ENCODE assay signal across 6 cellular contexts in genomic region chr2:219254590-219255219, GRCh38. TPM values are rescaled to one million over a fixed set of nuclear protein-coding genes. Genes with fewer than 3 reads are reported as not detected.
DNase-seq lines count a peak whose midpoint lies in the region; ATAC-seq and TF ChIP-seq lines count a peak whose summit lies in the region.

No MANE protein-coding gene starts in this region.

- no peak for TF ChIP-seq CTCF in tibial nerve (IDR thresholded peaks at IDR 0.05)

- H3K4me3 ChIP-seq in iPS DF 6.9 (ENCODE audit: low read length) (peak overlapping the region; percentile 43; the same call in 1 of the 2 replicates), tibial nerve (peak overlapping the region; percentile 49 to 81 (median 68))

- H3K4me1 ChIP-seq in iPS DF 6.9 (ENCODE audit: control insufficient read depth, insufficient read depth, low read length): peaks cover 7% of the 10 kb centered on the region
- H3K4me1 ChIP-seq in tibial nerve: peaks cover 0 to 49% (median 24%) of the 10 kb centered on the region in 4 donors

- H3K36me3 ChIP-seq in iPS DF 6.9 (ENCODE audit: control insufficient read depth, insufficient read depth, low read length) (peaks cover 4% of the 10 kb centered on the region), tibial nerve (peaks cover 0 to 6% (median 0%) of the 10 kb centered on the region in 3 donors)

- H3K27me3 ChIP-seq in iPS DF 6.9 (ENCODE audit: control insufficient read depth, insufficient read depth, low read length): peaks cover 17% of the 10 kb centered on the region
- peaks cover 0 to 43% of the 10 kb centered on the region in 2 donors for H3K27me3 ChIP-seq in tibial nerve

- H3K9me3 ChIP-seq in iPS DF 6.9 (ENCODE audit: control insufficient read depth, insufficient read depth, low read length) (no peaks in the 10 kb centered on the region), tibial nerve (no peaks in the 10 kb centered on the region)

- H3K27ac ChIP-seq in iPS DF 6.9 (ENCODE audit: low read length) (no peak overlapping the region), tibial nerve (peak overlapping the region in 3 of 4 donors; percentile 33 to 89 (median 76))

- ATAC-seq in HG02938 (IDR thresholded peaks at IDR 0.05; ENCODE audit: unreplicated experiment): peak; percentile 33

- DNase-seq in EH (ENCODE audit: low read depth) (peak; percentile 15), iPS DF 6.9 (ENCODE audit: low read depth, low spot score) (no peak), tibial nerve (ENCODE audit: low spot score in 2 of 2) (no peak), COLO668 (lab: John Stamatoyannopoulos, UW; ENCODE audit: unreplicated experiment) (no peak)
- DNase-seq in activated CD4-positive, alpha-beta T cell treated with anti-CD3 and anti-CD28 coated beads for 48 hours: peak; percentile 51

- WGBS in iPS DF 6.9 (ENCODE audit: insufficient coverage, insufficient read length): no CpG with 5 or more reads among the region's 13 CpGs
- 25 to 26% methylated on average over 11 to 12 of the region's 13 CpGs for WGBS in tibial nerve, 2 donors

- no peak for TF ChIP-seq POLR2A in tibial nerve (IDR thresholded peaks at IDR 0.05)

- TF ChIP-seq EP300 in tibial nerve (IDR thresholded peaks at IDR 0.05): no peak

RNA-seq across cellular contexts. Expression of gene TUBA4A, which starts 1.0 kb away (rescaled TPM):
- total RNA-seq in tibial nerve: 10 to 100 TPM in 1 of 4 donors, 1 to 10 TPM in 3; 8.0 to 24.6 (median 9.4) TPM

RNA-seq across cellular contexts. Expression of gene TUBA4B, which starts 1.7 kb away (rescaled TPM):
- not detected for total RNA-seq in tibial nerve

RNA-seq across cellular contexts. Expression of gene STK16, which starts 9.4 kb away (rescaled TPM):
- total RNA-seq in tibial nerve: 10 to 100 TPM in 3 of 4 donors, 1 to 10 TPM in 1; 9.6 to 17.7 (median 15.3) TPM

RNA-seq across cellular contexts. Expression of gene GLB1L, which starts 9.5 kb away (rescaled TPM):
- total RNA-seq in tibial nerve: 10 to 100 TPM in 2 of 4 donors, 1 to 10 TPM in 2; 6.7 to 13.1 (median 9.6) TPM

RNA-seq across cellular contexts. Expression of gene DNAJB2, which starts 24.5 kb away (rescaled TPM):
- 100 to 1,000 TPM in 3 of 4 donors, 10 to 100 TPM in 1; 95.7 to 106 (median 102) TPM for total RNA-seq in tibial nerve

Comparison
In these comparisons a context has a peak if more than half of its experiments do, and no peak if none do; other contexts are left out.
1. DNase-seq: peak in EH (single experiment) and activated CD4-positive, alpha-beta T cell treated with anti-CD3 and anti-CD28 coated beads for 48 hours (single experiment); none in iPS DF 6.9 (single experiment), tibial nerve (0 of 2) and COLO668 (single experiment).